Comparison of ENCODE assay signal across 9 cellular contexts in the genomic region with DNA sequence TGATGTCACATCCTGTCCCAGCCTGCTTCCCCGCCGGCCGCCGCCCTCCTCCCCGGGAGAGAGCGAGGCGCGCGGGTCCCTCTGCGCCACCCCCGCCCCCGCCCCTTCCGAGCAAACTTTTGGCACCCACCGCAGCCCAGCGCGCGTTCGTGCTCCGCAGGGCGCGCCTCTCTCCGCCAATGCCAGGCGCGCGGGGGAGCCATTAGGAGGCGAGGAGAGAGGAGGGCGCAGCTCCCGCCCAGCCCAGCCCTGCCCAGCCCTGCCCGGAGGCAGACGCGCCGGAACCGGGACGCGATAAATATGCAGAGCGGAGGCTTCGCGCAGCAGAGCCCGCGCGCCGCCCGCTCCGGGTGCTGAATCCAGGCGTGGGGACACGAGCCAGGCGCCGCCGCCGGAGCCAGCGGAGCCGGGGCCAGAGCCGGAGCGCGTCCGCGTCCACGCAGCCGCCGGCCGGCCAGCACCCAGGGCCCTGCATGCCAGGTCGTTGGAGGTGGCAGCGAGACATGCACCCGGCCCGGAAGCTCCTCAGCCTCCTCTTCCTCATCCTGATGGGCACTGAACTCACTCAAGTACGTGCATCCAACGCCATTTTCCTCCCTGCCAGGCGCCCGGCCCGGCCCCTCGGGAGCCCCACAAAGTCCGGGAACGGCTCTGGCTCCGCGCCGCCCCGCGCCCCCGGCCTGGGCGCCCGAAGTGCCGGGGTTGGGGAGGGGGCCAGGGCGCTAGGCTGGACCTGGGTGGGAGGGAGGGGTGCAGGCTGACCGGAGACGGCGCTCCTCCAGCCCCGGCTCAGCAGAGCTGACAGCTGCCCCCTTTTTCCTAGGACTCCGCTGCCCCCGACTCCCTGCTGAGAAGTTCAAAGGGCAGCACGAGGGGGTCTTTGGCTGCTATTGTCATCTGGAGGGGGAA. TPM values are rescaled to one million over a fixed set of nuclear protein-coding genes. Genes with fewer than 3 reads are reported as not detected.
A peak's percentile ranks its signal among the peaks of the same experiment; 100 is the strongest.
DNase-seq lines count a peak whose midpoint lies in the region; ATAC-seq and TF ChIP-seq lines count a peak whose summit lies in the region.
"Had no signal": no experiment of that assay in that cellular context is flagged by ENCODE, and none has a peak within 500 bp of the region (broad histone marks: within the 10 kb centered on the region; RNA-seq: fewer than 3 reads in every experiment).

No MANE protein-coding gene starts in this region.

- H3K27ac Mint-ChIP-seq in activated naive CD8-positive, alpha-beta T cell treated with anti-CD3 and anti-CD28 coated beads, Interleukin-2, amount 50 U/mL, for 24 hours, result no peak overlapping the region

- no peak overlapping the region for H3K4me3 Mint-ChIP-seq in activated naive CD8-positive, alpha-beta T cell treated with anti-CD3 and anti-CD28 coated beads, Interleukin-2, amount 50 U/mL, for 24 hours

- H3K27me3 ChIP-seq in lower lobe of right lung (ENCODE audit: low read depth), result peaks cover 18% of the 10 kb centered on the region
- peaks cover 20% of the 10 kb centered on the region for H3K27me3 ChIP-seq in thymus (ENCODE audit: control insufficient read depth, insufficient read depth)

- H3K4me1 Mint-ChIP-seq in activated naive CD8-positive, alpha-beta T cell treated with anti-CD3 and anti-CD28 coated beads, Interleukin-2, amount 50 U/mL, for 24 hours, result no peaks in the 10 kb centered on the region

- ATAC-seq in lower lobe of right lung, result peak; percentile 86 to 87
- ATAC-seq in GM21786 (IDR thresholded peaks at IDR 0.05; ENCODE audit: unreplicated experiment), result no peak
- no peak for ATAC-seq in GM21423 (IDR thresholded peaks at IDR 0.05; ENCODE audit: unreplicated experiment)
- no peak for ATAC-seq in activated naive CD8-positive, alpha-beta T cell treated with anti-CD3 and anti-CD28 coated beads, Interleukin-2, amount 50 U/mL, for 24 hours

- H3K9me3 ChIP-seq in lower lobe of right lung, result no peaks in the 10 kb centered on the region
- H3K9me3 ChIP-seq in thymus (ENCODE audit: control insufficient read depth), result no peaks in the 10 kb centered on the region

- no peak for TF ChIP-seq CTCF in lower lobe of right lung (IDR thresholded peaks at IDR 0.05)

- H3K9me3 Mint-ChIP-seq in activated naive CD8-positive, alpha-beta T cell treated with anti-CD3 and anti-CD28 coated beads, Interleukin-2, amount 50 U/mL, for 24 hours, result no peaks in the 10 kb centered on the region

- DNase-seq in NCI-H524 (lab: John Stamatoyannopoulos, UW) (peak; percentile 77 to 85), NCI-H524 treated with DMSO at 0.1 percent for 48 hours (lab: John Stamatoyannopoulos, UW) (no peak), cerebellum (ENCODE audit: low spot score) (peak; percentile 90), lower lobe of right lung (peak; percentile 70)
- no peak for DNase-seq in activated naive CD8-positive, alpha-beta T cell treated with anti-CD3 and anti-CD28 coated beads, Interleukin-2, amount 50 U/mL, for 24 hours

- 5% methylated on average over 90 of the region's 90 CpGs for WGBS in thymus

- no peak overlapping the region for H3K27ac ChIP-seq in lower lobe of right lung
- H3K27ac ChIP-seq in thymus (ENCODE audit: low read depth), result no peak overlapping the region

- H3K4me1 ChIP-seq in lower lobe of right lung (peaks cover 6% of the 10 kb centered on the region), thymus (ENCODE audit: control insufficient read depth, insufficient read depth, low read length) (no peaks in the 10 kb centered on the region)

- H3K4me3 ChIP-seq in lower lobe of right lung, result peak overlapping the region; percentile 63
- H3K4me3 ChIP-seq in thymus (ENCODE audit: low read length), result peak overlapping the region; percentile 8

- H3K36me3 Mint-ChIP-seq in activated naive CD8-positive, alpha-beta T cell treated with anti-CD3 and anti-CD28 coated beads, Interleukin-2, amount 50 U/mL, for 24 hours (ENCODE audit: low read depth), result no peaks in the 10 kb centered on the region

- intact Hi-C loops in lower lobe of right lung (cut with DNase I), result no loop called here

- H3K27me3 Mint-ChIP-seq in activated naive CD8-positive, alpha-beta T cell treated with anti-CD3 and anti-CD28 coated beads, Interleukin-2, amount 50 U/mL, for 24 hours, result peaks cover 30% of the 10 kb centered on the region

- H3K36me3 ChIP-seq in lower lobe of right lung, result no peaks in the 10 kb centered on the region
- H3K36me3 ChIP-seq in thymus (ENCODE audit: control insufficient read depth, insufficient read depth), result no peaks in the 10 kb centered on the region

RNA-seq across cellular contexts. Expression of a gene that starts 12.0 kb away (rescaled TPM):
- total RNA-seq in cerebellum (68.8 TPM), lower lobe of right lung (24.1 TPM)
- 24.5 TPM for polyA plus RNA-seq in thymus
- total RNA-seq: myocyte had no signal

Comparison
In these comparisons a context has a peak if more than half of its experiments do, and no peak if none do; other contexts are left out.
1. DNase-seq: peak in NCI-H524 (2 of 2), cerebellum (single experiment) and lower lobe of right lung (single experiment); none in NCI-H524 treated with DMSO at 0.1 percent for 48 hours (single experiment) and activated naive CD8-positive, alpha-beta T cell treated with anti-CD3 and anti-CD28 coated beads, Interleukin-2, amount 50 U/mL, for 24 hours (single experiment).
2. ATAC-seq: peak in lower lobe of right lung (2 of 2); none in GM21786 (single experiment), GM21423 (single experiment) and activated naive CD8-positive, alpha-beta T cell treated with anti-CD3 and anti-CD28 coated beads, Interleukin-2, amount 50 U/mL, for 24 hours (single experiment).